9 cellular contexts compared by ENCODE assay signal in the genomic region with DNA sequence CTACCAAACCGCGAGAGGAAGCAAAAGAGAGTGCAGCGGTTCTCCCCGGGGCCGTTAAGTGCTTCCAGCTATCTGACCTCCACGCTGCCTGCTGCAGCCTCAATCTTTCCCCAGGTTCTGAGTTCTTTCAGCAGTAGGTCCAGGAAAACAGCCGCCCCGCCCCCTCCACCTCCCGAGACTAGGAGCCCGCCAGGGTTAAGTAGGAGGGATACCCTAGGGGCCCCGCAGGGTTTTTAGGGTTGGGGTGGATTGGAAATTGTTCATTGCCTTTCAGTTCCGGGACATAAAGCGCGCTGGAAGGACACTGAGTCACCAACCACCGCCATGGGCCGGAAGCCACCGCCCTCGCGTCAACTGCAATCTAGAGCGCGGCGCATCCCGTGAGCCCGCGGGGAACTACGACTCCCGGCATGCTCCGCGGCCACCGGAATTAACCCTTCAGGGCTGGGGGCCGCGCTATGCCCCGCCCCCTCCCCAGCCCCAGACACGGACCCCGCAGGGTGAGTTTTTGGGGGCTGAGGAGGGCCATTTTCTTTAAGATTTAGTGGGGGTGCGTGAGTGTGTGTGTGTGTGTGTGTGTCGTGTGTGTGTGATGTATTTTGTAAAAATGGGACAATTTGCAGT. TPM values are rescaled to one million over a fixed set of nuclear protein-coding genes. Genes with fewer than 3 reads are reported as not detected.
DNase-seq lines count a peak whose midpoint lies in the region; ATAC-seq, FAIRE-seq and TF ChIP-seq lines count a peak whose summit lies in the region.
"Had no signal": no experiment of that assay in that cellular context is flagged by ENCODE, and none has a peak within 500 bp of the region (broad histone marks: within the 10 kb centered on the region; RNA-seq: fewer than 3 reads in every experiment).

A gene (plus strand): TSS at position 456 of the 624 bp plus-strand sequence. CDS start 1,332 bp downstream, outside the sequence.

- peak within 1 kb of the TSS; percentile 80 to 82 for H3K4me3 ChIP-seq in kidney (ENCODE audit: low read length in 2 of 2)

- H3K27me3 Mint-ChIP-seq in central memory CD8-positive, alpha-beta T cell = no peaks in the 10 kb centered on the region

- TF ChIP-seq CTCF in kidney (IDR thresholded peaks at IDR 0.05; ENCODE audit: borderline replicate concordance, extremely low read depth, insufficient read depth) = no peak

- no peaks in the 10 kb centered on the region for H3K9me3 ChIP-seq in kidney (ENCODE audit: control insufficient read depth in 1 of 2, low read length in 2 of 2)

- DNase-seq in AG20443 (ENCODE audit: low spot score) (peak; percentile 96), NCI-H446 treated with DMSO at 0.1 percent for 48 hours (lab: John Stamatoyannopoulos, UW) (peak; percentile 67), kidney (peak; percentile 98)
- peak; percentile 76 to 82 for DNase-seq in central memory CD8-positive, alpha-beta T cell (ENCODE audit: low spot score in 2 of 2)
- DNase-seq in stimulated activated CD4-positive, alpha-beta T cell treated with anti-CD3 and anti-CD28 coated beads, Interleukin-15, amount 100 ng/mL, for 1 hour (ENCODE audit: low read depth in 1 of 2, low spot score in 1 of 2) = peak; percentile 81 to 90

- FAIRE-seq in kidney (lab: Jason Lieb, UNC) = no peak
- FAIRE-seq: colon had no signal

- H3K36me3 Mint-ChIP-seq in central memory CD8-positive, alpha-beta T cell (ENCODE audit: insufficient read depth) = peaks cover 12% of the 10 kb centered on the region

- peaks cover 0 to 2% of the 10 kb centered on the region in 2 donors for H3K36me3 ChIP-seq in kidney (ENCODE audit: control insufficient read depth in 1 of 2, insufficient read depth in 2 of 2, low read length in 2 of 2)

- peak within 1 kb of the TSS; percentile 68 to 83 for H3K9ac ChIP-seq in kidney (ENCODE audit: low read length in 2 of 2)

- H3K27ac ChIP-seq in kidney (ENCODE audit: low read depth in 2 of 2, low read length in 2 of 2) = peak within 1 kb of the TSS; percentile 87 to 91

- peaks cover 10 to 16% of the 10 kb centered on the region in 2 donors for H3K4me1 ChIP-seq in kidney (ENCODE audit: control insufficient read depth in 1 of 2, insufficient read depth in 1 of 2, low read depth in 1 of 2, low read length in 2 of 2)

- H3K4me1 Mint-ChIP-seq in central memory CD8-positive, alpha-beta T cell = peaks cover 24% of the 10 kb centered on the region

- intact Hi-C loops in kidney (cut with DNase I) = no loop called here

- peak within 1 kb of the TSS; percentile 93 for H3K27ac Mint-ChIP-seq in central memory CD8-positive, alpha-beta T cell (ENCODE audit: low read depth)

- ATAC-seq in GM19043 (IDR thresholded peaks at IDR 0.05; ENCODE audit: low read depth, unreplicated experiment) (peak; percentile 84), HG03354 (IDR thresholded peaks at IDR 0.05; ENCODE audit: poor library complexity, severe bottlenecking, unreplicated experiment) (peak; percentile 83)
- peak; percentile 93 to 96 for ATAC-seq in activated CD4-positive, CD25-positive, alpha-beta regulatory T cell treated with anti-CD3 and anti-CD28 coated beads, Interleukin-2, amount 50 U/mL, for 24 hours
- ATAC-seq in central memory CD8-positive, alpha-beta T cell (replicated peaks; ENCODE audit: extremely low read depth, poor library complexity, severe bottlenecking) = peak; percentile 95

- no peaks in the 10 kb centered on the region for H3K9me3 Mint-ChIP-seq in central memory CD8-positive, alpha-beta T cell

- peak within 1 kb of the TSS; percentile 82 for H3K4me3 Mint-ChIP-seq in central memory CD8-positive, alpha-beta T cell

RNA-seq across cellular contexts. Expression of the gene that starts here (rescaled TPM):
- 48.2 TPM for total RNA-seq in kidney
- 142 TPM for polyA plus RNA-seq in kidney (ENCODE audit: insufficient read depth, low read depth, low replicate concordance)

Comparison
In these comparisons a context has a peak if more than half of its experiments do, and no peak if none do; other contexts are left out.
1. Peak in every context shown above with its lines: DNase-seq, ATAC-seq, H3K4me3 ChIP-seq and H3K27ac ChIP-seq.